8 cellular contexts compared by ENCODE assay signal in the genomic region with DNA sequence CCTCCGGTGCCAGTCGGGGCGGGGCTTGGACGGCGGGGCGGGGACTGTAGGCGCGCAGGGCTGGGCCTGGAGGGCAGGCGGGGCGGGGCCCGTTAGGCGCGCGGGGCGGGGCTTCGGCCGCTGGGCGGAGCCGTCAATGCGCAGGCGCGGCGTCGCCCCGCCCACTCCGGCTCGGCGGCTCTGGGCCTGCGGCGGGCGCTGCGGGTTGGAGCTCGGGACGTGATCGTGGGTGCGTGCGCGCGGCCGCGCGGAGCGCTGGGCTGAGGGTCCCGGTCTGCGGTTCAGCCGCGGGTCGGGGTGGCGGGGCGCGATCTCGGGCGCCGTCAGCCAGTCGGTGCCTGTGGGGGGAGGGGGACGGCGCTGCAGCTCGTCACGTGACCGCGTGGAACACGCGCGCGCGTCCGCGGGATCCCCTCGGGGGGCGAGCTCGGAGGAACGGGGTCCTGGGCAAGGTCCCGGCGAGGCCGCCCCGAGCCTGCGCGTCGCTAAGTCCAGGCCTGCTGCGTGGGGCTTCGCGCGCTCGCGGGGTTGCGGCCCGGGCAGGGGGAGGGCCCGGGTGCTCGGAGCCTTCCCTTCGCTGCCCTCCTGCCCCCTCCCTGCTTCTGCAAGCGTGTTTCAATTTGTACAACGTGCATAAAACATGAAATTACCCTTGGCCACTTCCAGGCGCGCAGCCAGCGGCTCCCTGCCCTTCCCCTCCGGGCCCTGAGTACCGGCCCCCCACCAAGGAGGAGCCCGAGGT. TPM values are rescaled to one million over a fixed set of nuclear protein-coding genes. Genes with fewer than 3 reads are reported as not detected.
DNase-seq lines count a peak whose midpoint lies in the region; ATAC-seq and TF ChIP-seq lines count a peak whose summit lies in the region.

A gene (plus strand): TSS at position 164 of the 742 bp plus-strand sequence. CDS start 595 bp downstream, outside the sequence.

- H3K4me1 ChIP-seq in parathyroid adenoma (no peaks in the 10 kb centered on the region), thyroid gland (peaks cover 12 to 24% of the 10 kb centered on the region in 2 donors)

- peak within 1 kb of the TSS; percentile 81 for H3K27ac ChIP-seq in parathyroid adenoma
- peak within 1 kb of the TSS; percentile 70 to 87 (median 71) for H3K27ac ChIP-seq in thyroid gland

- ATAC-seq in HG02623 (IDR thresholded peaks at IDR 0.05; ENCODE audit: unreplicated experiment), result peak; percentile 74
- ATAC-seq in activated naive CD8-positive, alpha-beta T cell treated with anti-CD3 and anti-CD28 coated beads, Interleukin-2, amount 10 ng/mL, durations not matched to agents 7 days and 5 days (ENCODE audit: low read depth), result peak; percentile 90
- ATAC-seq in Right ventricle myocardium inferior, result peak; percentile 95

- H3K9me3 Mint-ChIP-seq in activated naive CD8-positive, alpha-beta T cell treated with anti-CD3 and anti-CD28 coated beads, Interleukin-2, amount 10 ng/mL, durations not matched to agents 7 days and 5 days, result no peaks in the 10 kb centered on the region

- H3K79me2 ChIP-seq in parathyroid adenoma, result peaks cover 6% of the 10 kb centered on the region

- no peaks in the 10 kb centered on the region for H3K27me3 Mint-ChIP-seq in activated naive CD8-positive, alpha-beta T cell treated with anti-CD3 and anti-CD28 coated beads, Interleukin-2, amount 10 ng/mL, durations not matched to agents 7 days and 5 days

- peak within 1 kb of the TSS; percentile 90 for H3K4me2 ChIP-seq in parathyroid adenoma (ENCODE audit: low read length)

- intact Hi-C loops in Right ventricle myocardium inferior (cut with DNase I), result loop anchor here (1.0 to 5.0 kb wide), 3 partner anchors 47 to 143 kb away; a partner anchor contains a TSS
- intact Hi-C loops in thyroid gland (cut with DNase I), result loop anchor here (10.0 kb wide), 1 partner anchor 140 kb away; no protein-coding TSS in a partner anchor

- H3K4me3 Mint-ChIP-seq in activated naive CD8-positive, alpha-beta T cell treated with anti-CD3 and anti-CD28 coated beads, Interleukin-2, amount 10 ng/mL, durations not matched to agents 7 days and 5 days, result peak within 1 kb of the TSS; percentile 81

- peak within 1 kb of the TSS; percentile 75 for H3K27ac Mint-ChIP-seq in activated naive CD8-positive, alpha-beta T cell treated with anti-CD3 and anti-CD28 coated beads, Interleukin-2, amount 10 ng/mL, durations not matched to agents 7 days and 5 days

- peak within 1 kb of the TSS; percentile 96 for H2AFZ ChIP-seq in parathyroid adenoma

- peak; percentile 79 to 83 for TF ChIP-seq POLR2A in thyroid gland (IDR thresholded peaks at IDR 0.05)

- H3K36me3 ChIP-seq in parathyroid adenoma (ENCODE audit: control insufficient read depth, insufficient read depth, low read length) (no peaks in the 10 kb centered on the region), thyroid gland (no peaks in the 10 kb centered on the region)

- DNase-seq in GM10266 (ENCODE audit: extremely low spot score) (peak; percentile 99), NCI-H1105 treated with DMSO at 0.1 percent for 48 hours (lab: John Stamatoyannopoulos, UW) (peak; percentile 70), SW 1271 (lab: John Stamatoyannopoulos, UW) (peak; percentile 34 to 80), Right ventricle myocardium inferior (ENCODE audit: missing footprints) (peak; percentile 98), thyroid gland (peak; percentile 92 to 95)
- DNase-seq in activated naive CD8-positive, alpha-beta T cell treated with anti-CD3 and anti-CD28 coated beads, Interleukin-2, amount 10 ng/mL, durations not matched to agents 7 days and 5 days, result peak; percentile 99

- 0% methylated on average over 8 of the region's 98 CpGs for WGBS in thyroid gland, 2 donors

- H3K4me3 ChIP-seq in parathyroid adenoma (ENCODE audit: low read depth, low read length) (peak within 1 kb of the TSS; percentile 88), thyroid gland (replicated peaks in 1 of 3) (peak within 1 kb of the TSS; percentile 87 to 94 (median 92))

- H3K4me1 Mint-ChIP-seq in activated naive CD8-positive, alpha-beta T cell treated with anti-CD3 and anti-CD28 coated beads, Interleukin-2, amount 10 ng/mL, durations not matched to agents 7 days and 5 days, result peaks cover 30% of the 10 kb centered on the region

- peak within 1 kb of the TSS; percentile 61 for H3K9ac ChIP-seq in parathyroid adenoma

- H3K36me3 Mint-ChIP-seq in activated naive CD8-positive, alpha-beta T cell treated with anti-CD3 and anti-CD28 coated beads, Interleukin-2, amount 10 ng/mL, durations not matched to agents 7 days and 5 days, result peaks cover 4% of the 10 kb centered on the region

- H3K9me3 ChIP-seq in parathyroid adenoma (ENCODE audit: control insufficient read depth, low read length) (no peaks in the 10 kb centered on the region), thyroid gland (no peaks in the 10 kb centered on the region)

- H3K27me3 ChIP-seq in parathyroid adenoma (ENCODE audit: control insufficient read depth, insufficient read depth, low read length) (no peaks in the 10 kb centered on the region), thyroid gland (no peaks in the 10 kb centered on the region)

- TF ChIP-seq CTCF in GM10266 (IDR thresholded peaks at IDR 0.05; ENCODE audit: control insufficient read depth, insufficient read depth, low read depth, missing control alignments) (no peak), parathyroid adenoma (IDR thresholded peaks at IDR 0.05) (no peak), thyroid gland (IDR thresholded peaks at IDR 0.05) (no peak)

- POLR2A ChIA-PET in activated naive CD8-positive, alpha-beta T cell treated with anti-CD3 and anti-CD28 coated beads, Interleukin-2, amount 10 ng/mL, durations not matched to agents 7 days and 5 days (lab: Charles Lee), result interaction anchor here (0.6 to 2.7 kb wide), 12 partner anchors 32 to 136 kb away, joined by 3 to 24 read pairs (median 4); a partner anchor contains a TSS

RNA-seq across cellular contexts. Expression of the gene that starts here (rescaled TPM):
- 10 to 100 TPM; 44.2 to 46.2 TPM for total RNA-seq in activated naive CD8-positive, alpha-beta T cell treated with anti-CD3 and anti-CD28 coated beads, Interleukin-2, amount 10 ng/mL, durations not matched to agents 7 days and 5 days
- 19.6 TPM for total RNA-seq in Right ventricle myocardium inferior
- 10 to 100 TPM; 20.2 to 34.4 (median 23.0) TPM for total RNA-seq in thyroid gland

Comparison
In these comparisons a context has a peak if more than half of its experiments do, and no peak if none do; other contexts are left out.
1. Peak in every context shown above with its lines: DNase-seq, ATAC-seq, H3K4me3 ChIP-seq and H3K27ac ChIP-seq.